8 cellular contexts compared by ENCODE assay signal in genomic region chr7:157357129-157358040, GRCh38. TPM values are rescaled to one million over a fixed set of nuclear protein-coding genes. Genes with fewer than 3 reads are reported as not detected.
DNase-seq lines count a peak whose midpoint lies in the region; ATAC-seq and TF ChIP-seq lines count a peak whose summit lies in the region.

No MANE protein-coding gene starts in this region.

- H3K4me3 Mint-ChIP-seq in glutamatergic neuron (ENCODE audit: unreplicated experiment), result no peak overlapping the region

- no peak for TF ChIP-seq CTCF in GM13976 (IDR thresholded peaks at IDR 0.05; ENCODE audit: borderline replicate concordance, control extremely low read depth, extremely low read depth, insufficient read depth, missing control alignments)
- TF ChIP-seq CTCF in esophagus muscularis mucosa (IDR thresholded peaks at IDR 0.05), result no peak
- no peak for TF ChIP-seq CTCF in glutamatergic neuron (IDR thresholded peaks at IDR 0.05; ENCODE audit: partially characterized antibody, unreplicated experiment)

- peaks cover 27% of the 10 kb centered on the region for H3K4me1 Mint-ChIP-seq in glutamatergic neuron (ENCODE audit: low read depth, unreplicated experiment)

- 80% methylated on average over 15 of the region's 24 CpGs for WGBS in esophagus muscularis mucosa

- no peaks in the 10 kb centered on the region for H3K27me3 Mint-ChIP-seq in glutamatergic neuron (ENCODE audit: unreplicated experiment)

- intact Hi-C loops in esophagus muscularis mucosa (cut with DNase I), result no loop called here

- ATAC-seq in GM19452 (IDR thresholded peaks at IDR 0.05; ENCODE audit: unreplicated experiment) (peak; percentile 78), HG03354 (IDR thresholded peaks at IDR 0.05; ENCODE audit: poor library complexity, severe bottlenecking, unreplicated experiment) (peak; percentile 75)

- DNase-seq in GM13976 (ENCODE audit: low spot score) (peak; percentile 79), germinal center (ENCODE audit: low spot score) (peak; percentile 40), AG20443 (ENCODE audit: low spot score) (no peak), esophagus muscularis mucosa (ENCODE audit: extremely low spot score) (no peak), SHP77 (lab: John Stamatoyannopoulos, UW) (no peak), glutamatergic neuron (no peak)

- no peaks in the 10 kb centered on the region for H3K9me3 ChIP-seq in esophagus muscularis mucosa

- TF ChIP-seq EP300 in esophagus muscularis mucosa (IDR thresholded peaks at IDR 0.05), result no peak

- H3K27ac ChIP-seq in esophagus muscularis mucosa (replicated peaks in 1 of 4), result no peak overlapping the region

- H3K27me3 ChIP-seq in esophagus muscularis mucosa, result no peaks in the 10 kb centered on the region

- no peak overlapping the region for H3K4me3 ChIP-seq in esophagus muscularis mucosa

- no peak for TF ChIP-seq POLR2A in esophagus muscularis mucosa (IDR thresholded peaks at IDR 0.05; ENCODE audit: low read depth)

- in situ Hi-C loops in GM13976 (cut with MboI; ENCODE audit: low sequenced_read_pairs, unreplicated experiment), result no loop called here

- no peak overlapping the region for H3K27ac Mint-ChIP-seq in glutamatergic neuron (ENCODE audit: unreplicated experiment)

- peaks cover 71 to 96% (median 90%) of the 10 kb centered on the region in 4 donors for H3K4me1 ChIP-seq in esophagus muscularis mucosa

- peaks cover 3 to 34% (median 32%) of the 10 kb centered on the region in 4 donors for H3K36me3 ChIP-seq in esophagus muscularis mucosa

- peaks cover 10% of the 10 kb centered on the region for H3K36me3 Mint-ChIP-seq in glutamatergic neuron (ENCODE audit: unreplicated experiment)

- no peaks in the 10 kb centered on the region for H3K9me3 Mint-ChIP-seq in glutamatergic neuron (ENCODE audit: unreplicated experiment)

RNA-seq across cellular contexts. Expression of gene DNAJB6, which starts 20.6 kb away (rescaled TPM):
- total RNA-seq in esophagus muscularis mucosa (100 to 1,000 TPM; 103 to 151 (median 139) TPM), glutamatergic neuron (ENCODE audit: unreplicated experiment) (120 TPM)

Comparison
In these comparisons a context has a peak if more than half of its experiments do, and no peak if none do; other contexts are left out.
1. DNase-seq: peak in GM13976 (single experiment) and germinal center (single experiment); none in AG20443 (single experiment), esophagus muscularis mucosa (single experiment), SHP77 (0 of 2) and glutamatergic neuron (single experiment).